8 cellular contexts compared by ENCODE assay signal in genomic region chr7:5692112-5692844, GRCh38.
A peak's percentile ranks its signal among the peaks of the same experiment; 100 is the strongest.
DNase-seq lines count a peak whose midpoint lies in the region; ATAC-seq and TF ChIP-seq lines count a peak whose summit lies in the region.

No MANE protein-coding gene starts in this region.

- peaks cover 13% of the 10 kb centered on the region for H3K79me2 ChIP-seq in parathyroid adenoma

- ATAC-seq in activated B cell treated with CpG ODN at 0.5 μM for 24 hours (ENCODE audit: low read depth), result no peak
- no peak for ATAC-seq in activated CD8-positive, alpha-beta memory T cell treated with anti-CD3 and anti-CD28 coated beads, Interleukin-2, amount 10 ng/mL, durations not matched to agents 7 days and 5 days
- no peak for ATAC-seq in HG03469 (IDR thresholded peaks at IDR 0.05; ENCODE audit: unreplicated experiment)

- no peaks in the 10 kb centered on the region for H3K36me3 ChIP-seq in parathyroid adenoma (ENCODE audit: control insufficient read depth, insufficient read depth, low read length)

- H3K4me1 ChIP-seq in parathyroid adenoma, result peaks cover 80% of the 10 kb centered on the region

- no peaks in the 10 kb centered on the region for H3K27me3 ChIP-seq in parathyroid adenoma (ENCODE audit: control insufficient read depth, insufficient read depth, low read length)

- TF ChIP-seq CTCF in activated B cell treated with CpG ODN at 0.5 μM for 24 hours (IDR thresholded peaks at IDR 0.05) (no peak), parathyroid adenoma (IDR thresholded peaks at IDR 0.05) (no peak)

- H3K4me1 Mint-ChIP-seq in activated B cell treated with CpG ODN at 0.5 μM for 24 hours, result peaks cover 99% of the 10 kb centered on the region
- peaks cover 65% of the 10 kb centered on the region for H3K4me1 Mint-ChIP-seq in activated CD8-positive, alpha-beta memory T cell treated with anti-CD3 and anti-CD28 coated beads, Interleukin-2, amount 10 ng/mL, durations not matched to agents 7 days and 5 days

- H3K27me3 Mint-ChIP-seq in activated B cell treated with CpG ODN at 0.5 μM for 24 hours, result no peaks in the 10 kb centered on the region
- H3K27me3 Mint-ChIP-seq in activated CD8-positive, alpha-beta memory T cell treated with anti-CD3 and anti-CD28 coated beads, Interleukin-2, amount 10 ng/mL, durations not matched to agents 7 days and 5 days, result peaks cover 19% of the 10 kb centered on the region

- H3K27ac Mint-ChIP-seq in activated B cell treated with CpG ODN at 0.5 μM for 24 hours, result peak overlapping the region; percentile 91
- no peak overlapping the region for H3K27ac Mint-ChIP-seq in activated CD8-positive, alpha-beta memory T cell treated with anti-CD3 and anti-CD28 coated beads, Interleukin-2, amount 10 ng/mL, durations not matched to agents 7 days and 5 days

- H3K9ac ChIP-seq in parathyroid adenoma, result no peak overlapping the region

- DNase-seq in activated naive CD4-positive, alpha-beta T cell treated with Interleukin-2 at 50 U/mL for 16 hours, result peak; percentile 24
- no peak for DNase-seq in activated naive CD4-positive, alpha-beta T cell (lab: John Stamatoyannopoulos, UW)
- DNase-seq in activated B cell treated with CpG ODN at 0.5 μM for 24 hours, result no peak
- DNase-seq in globus pallidus (ENCODE audit: low spot score), result peak; percentile 58
- no peak for DNase-seq in activated gamma-delta T cell (lab: John Stamatoyannopoulos, UW)
- DNase-seq in activated CD8-positive, alpha-beta memory T cell treated with anti-CD3 and anti-CD28 coated beads, Interleukin-2, amount 10 ng/mL, durations not matched to agents 7 days and 5 days, result no peak

- H3K27ac ChIP-seq in parathyroid adenoma, result peak overlapping the region; percentile 99

- no peak overlapping the region for H3K4me3 ChIP-seq in parathyroid adenoma (ENCODE audit: low read depth, low read length)

- intact Hi-C loops in activated B cell treated with CpG ODN at 0.5 μM for 24 hours (cut with micrococcal nuclease), result loop anchor here (5.0 kb wide), 1 partner anchor 270 kb away; the partner anchor contains the start of gene TNRC18

- H3K9me3 ChIP-seq in parathyroid adenoma (ENCODE audit: control insufficient read depth, low read length), result no peaks in the 10 kb centered on the region

- H3K9me3 Mint-ChIP-seq in activated B cell treated with CpG ODN at 0.5 μM for 24 hours, result no peaks in the 10 kb centered on the region
- no peaks in the 10 kb centered on the region for H3K9me3 Mint-ChIP-seq in activated CD8-positive, alpha-beta memory T cell treated with anti-CD3 and anti-CD28 coated beads, Interleukin-2, amount 10 ng/mL, durations not matched to agents 7 days and 5 days (ENCODE audit: low read depth)

- H3K4me2 ChIP-seq in parathyroid adenoma (ENCODE audit: low read length), result no peak overlapping the region

- no peak overlapping the region for H2AFZ ChIP-seq in parathyroid adenoma

- POLR2A ChIA-PET in activated B cell treated with CpG ODN at 0.5 μM for 24 hours (lab: Charles Lee), result interaction anchor here (0.9 to 5.2 kb wide), 6 partner anchors 11 to 197 kb away, joined by 5 to 112 read pairs (median 17); no protein-coding TSS in a partner anchor

- peaks cover 24% of the 10 kb centered on the region for H3K36me3 Mint-ChIP-seq in activated B cell treated with CpG ODN at 0.5 μM for 24 hours (ENCODE audit: low read depth)
- peaks cover 40% of the 10 kb centered on the region for H3K36me3 Mint-ChIP-seq in activated CD8-positive, alpha-beta memory T cell treated with anti-CD3 and anti-CD28 coated beads, Interleukin-2, amount 10 ng/mL, durations not matched to agents 7 days and 5 days

- peak overlapping the region; percentile 44 for H3K4me3 Mint-ChIP-seq in activated B cell treated with CpG ODN at 0.5 μM for 24 hours
- no peak overlapping the region for H3K4me3 Mint-ChIP-seq in activated CD8-positive, alpha-beta memory T cell treated with anti-CD3 and anti-CD28 coated beads, Interleukin-2, amount 10 ng/mL, durations not matched to agents 7 days and 5 days

- CTCF ChIA-PET in activated B cell treated with CpG ODN at 0.5 μM for 24 hours (lab: Charles Lee), result interaction anchor here (3.0 to 3.7 kb wide), 4 partner anchors 11 to 197 kb away, joined by 21 to 48 read pairs (median 26); no protein-coding TSS in a partner anchor
- CTCF ChIA-PET in activated CD8-positive, alpha-beta memory T cell treated with anti-CD3 and anti-CD28 coated beads, Interleukin-2, amount 10 ng/mL, durations not matched to agents 7 days and 5 days (lab: Charles Lee), result interaction anchor here (0.8 to 1.7 kb wide), 6 partner anchors 10 to 197 kb away, joined by 3 to 5 read pairs (median 3); partner anchors contain the start of gene RNF216

Comparison
In these comparisons a context has a peak if more than half of its experiments do, and no peak if none do; other contexts are left out.
1. DNase-seq: peak in activated naive CD4-positive, alpha-beta T cell treated with Interleukin-2 at 50 U/mL for 16 hours (single experiment) and globus pallidus (single experiment); none in activated naive CD4-positive, alpha-beta T cell (0 of 4), activated B cell treated with CpG ODN at 0.5 μM for 24 hours (single experiment), activated gamma-delta T cell (single experiment) and activated CD8-positive, alpha-beta memory T cell treated with anti-CD3 and anti-CD28 coated beads, Interleukin-2, amount 10 ng/mL, durations not matched to agents 7 days and 5 days (single experiment).